In genomic region chr20:57763235-57763595, GRCh38 we compare ENCODE assay signal across 25 cellular contexts.
"Had no signal": no experiment of that assay in that cellular context is flagged by ENCODE, and none has a peak within 500 bp of the region (broad histone marks: within the 10 kb centered on the region; RNA-seq: fewer than 3 reads in every experiment).

No MANE protein-coding gene starts in this region.

- ATAC-seq: natural killer cell; right lobe of liver; stimulated activated memory B cell treated with anti-CD40 and anti-IgM and Interleukin-4, amounts not matched to agents 10 μg/mL and 1 μg/mL and 100 μg/mL, for 72 hours; stimulated activated naive CD8-positive, alpha-beta T cell treated with anti-CD3 and anti-CD28 coated beads, Interleukin-15, amount 100 ng/mL, for 72 hours had no signal

- H3K4me2 ChIP-seq: neural progenitor cell, smooth muscle cell had no signal

- H3K27ac ChIP-seq: left ventricle myocardium inferior, neural progenitor cell, neutrophil, parathyroid adenoma, right atrium auricular region, right lobe of liver, tibial nerve, upper lobe of left lung, vagina had no signal

- H3K9ac ChIP-seq: neural progenitor cell, parathyroid adenoma had no signal

- H3K27ac Mint-ChIP-seq: mesothelial cell of epicardium; natural killer cell; nephron progenitor cell; stimulated activated memory B cell treated with anti-CD40 and anti-IgM and Interleukin-4, amounts not matched to agents 10 μg/mL and 1 μg/mL and 100 μg/mL, for 72 hours had no signal

- H3K4me3 ChIP-seq: left ventricle myocardium inferior, lung, neural progenitor cell, right atrium auricular region, right lobe of liver, smooth muscle cell, tibial nerve, upper lobe of left lung, vagina had no signal

- H3K36me3 ChIP-seq: left ventricle myocardium inferior, neural progenitor cell, neutrophil, right atrium auricular region, right lobe of liver, tibial nerve, upper lobe of left lung, vagina had no signal

- H3K9me3 ChIP-seq: neutrophil, right lobe of liver, upper lobe of left lung, vagina had no signal

- H3K79me2 ChIP-seq: parathyroid adenoma had no signal

- H3K4me1 Mint-ChIP-seq: natural killer cell; stimulated activated memory B cell treated with anti-CD40 and anti-IgM and Interleukin-4, amounts not matched to agents 10 μg/mL and 1 μg/mL and 100 μg/mL, for 72 hours; stimulated activated naive CD8-positive, alpha-beta T cell treated with anti-CD3 and anti-CD28 coated beads, Interleukin-15, amount 100 ng/mL, for 72 hours had no signal

- H3K4me1 ChIP-seq: left ventricle myocardium inferior, parathyroid adenoma, right atrium auricular region, right lobe of liver, tibial nerve, upper lobe of left lung, vagina had no signal

- H2AFZ ChIP-seq: neural progenitor cell, parathyroid adenoma had no signal

- H3K4me3 Mint-ChIP-seq: mesothelial cell of epicardium; natural killer cell; nephron progenitor cell; neural progenitor cell; stimulated activated memory B cell treated with anti-CD40 and anti-IgM and Interleukin-4, amounts not matched to agents 10 μg/mL and 1 μg/mL and 100 μg/mL, for 72 hours; stimulated activated naive CD8-positive, alpha-beta T cell treated with anti-CD3 and anti-CD28 coated beads, Interleukin-15, amount 100 ng/mL, for 72 hours had no signal

- H3K36me3 Mint-ChIP-seq: natural killer cell; neural progenitor cell; stimulated activated memory B cell treated with anti-CD40 and anti-IgM and Interleukin-4, amounts not matched to agents 10 μg/mL and 1 μg/mL and 100 μg/mL, for 72 hours had no signal

- DNase-seq: left ventricle myocardium inferior; mesendoderm; naive B cell; natural killer cell; nephron progenitor cell; occipital lobe; right lobe of liver; stimulated activated CD4-positive, alpha-beta T cell treated with anti-CD3 and anti-CD28 coated beads, Interleukin-1b, Interleukin-23, amount 100 ng/mL, for 48 hours; stimulated activated CD4-positive, alpha-beta T cell treated with anti-CD3 and anti-CD28 coated beads, Interleukin-2, amount 100 ng/mL, for 48 hours; stimulated activated CD4-positive, alpha-beta T cell treated with anti-CD3 and anti-CD28 coated beads, Interleukin-4, amount 100 ng/mL, for 4 hours; stimulated activated CD8-positive, alpha-beta memory T cell treated with anti-CD3 and anti-CD28 coated beads, Interleukin-4, amount 100 ng/mL, for 48 hours; stimulated activated naive CD4-positive, alpha-beta T cell treated with Interleukin-2 at 50 U/mL for 16 hours; stimulated activated naive CD8-positive, alpha-beta T cell treated with anti-CD3 and anti-CD28 coated beads, Interleukin-15, amount 100 ng/mL, for 72 hours; substantia nigra had no signal

- H3K27me3 ChIP-seq: neural progenitor cell, neutrophil, right atrium auricular region, right lobe of liver, tibial nerve, upper lobe of left lung, vagina had no signal
